ENCODE assay signal across 1 cellular context in the genomic region with DNA sequence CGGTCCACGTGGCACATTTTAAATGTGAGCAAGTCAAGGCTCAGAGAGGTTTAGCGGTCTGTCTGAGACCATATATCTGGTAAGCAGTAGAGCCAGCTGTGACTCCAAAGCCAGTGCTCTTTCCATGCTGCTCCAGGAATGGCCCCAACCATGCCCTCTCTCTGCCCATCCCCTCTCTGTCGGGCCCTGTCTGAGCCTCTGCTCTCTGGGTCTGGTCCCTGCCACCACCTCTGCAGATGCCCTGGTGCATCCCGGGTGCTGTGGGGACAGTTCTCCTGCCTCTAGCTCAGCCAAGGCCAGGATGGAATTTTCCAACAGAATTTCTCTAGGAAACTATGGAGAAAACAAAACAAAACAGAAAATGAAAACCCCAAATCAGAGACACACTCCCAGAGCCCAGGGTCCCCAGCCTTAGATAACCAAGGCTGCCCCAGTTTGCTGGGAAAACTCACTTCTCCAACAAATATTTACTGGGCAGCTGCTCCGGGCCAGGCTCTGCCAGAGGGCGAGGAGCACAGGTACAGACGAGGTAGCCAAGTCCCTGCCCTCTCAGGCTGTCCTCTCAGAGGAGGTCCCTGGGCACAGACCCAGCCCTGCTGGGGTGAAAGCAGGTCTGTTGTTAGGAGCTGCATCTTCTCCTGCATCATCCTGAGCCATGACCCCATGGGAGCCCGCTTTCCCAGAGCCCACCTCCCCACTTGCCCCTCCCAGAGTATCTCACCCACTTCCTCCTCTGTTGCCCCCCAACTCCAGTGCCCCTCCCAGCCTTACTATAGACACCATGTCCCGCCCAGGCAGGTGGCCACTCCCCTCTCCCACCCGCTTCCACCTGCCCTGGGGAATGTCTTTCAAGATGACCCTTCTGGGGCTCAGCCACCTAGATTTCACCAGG.
TF ChIP-seq lines count a peak whose summit lies in the region.

No MANE protein-coding gene starts in this region.

TF ChIP-seq in H1, 55 proteins besides CTCF, POLR2A, EP300 and RAD21:
- no peak for TF ChIP-seq SRF (IDR thresholded peaks at IDR 0.05; ENCODE audit: low read depth, low read length)
